11 cellular contexts compared by ENCODE assay signal in the genomic region with DNA sequence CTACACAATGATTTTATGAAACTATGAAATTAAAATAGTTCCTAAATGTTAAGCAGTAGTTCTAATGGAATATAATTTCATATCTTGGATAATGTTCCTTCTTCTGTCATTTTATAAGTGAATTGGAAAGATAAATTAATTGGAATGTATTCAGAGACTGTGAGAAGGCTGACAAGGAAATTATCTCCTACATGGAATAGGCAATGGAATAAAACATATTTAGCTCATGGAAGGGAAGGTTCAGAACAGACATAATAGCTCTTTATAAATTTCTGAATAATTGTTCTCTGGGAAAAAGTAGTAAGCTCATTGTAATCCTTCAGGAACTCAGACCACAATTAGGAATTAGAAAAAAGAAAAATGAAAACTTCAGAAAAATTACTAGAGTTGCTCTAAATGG.
"Had no signal": no experiment of that assay in that cellular context is flagged by ENCODE, and none has a peak within 500 bp of the region (broad histone marks: within the 10 kb centered on the region; RNA-seq: fewer than 3 reads in every experiment).

No MANE protein-coding gene starts in this region.

- H3K27ac Mint-ChIP-seq: GM23338, H9, HFFc6 had no signal

- FAIRE-seq: H1, H54 had no signal

- H3K9ac ChIP-seq: GM23248 had no signal

- H3K9me3 Mint-ChIP-seq: GM23338, H9 had no signal

- H3K4me3 ChIP-seq: GM23248, GM23338, HAP-1 had no signal

- H3K4me2 ChIP-seq: GM23338 had no signal

- H3K4me1 ChIP-seq: HAP-1 had no signal

- H3K36me3 ChIP-seq: HAP-1 had no signal

- DNase-seq: GM23248, GOT3, H7, H9, HCEC 1CT, HFFc6 had no signal

- H2AFZ ChIP-seq: GM23248, GM23338 had no signal

- H3K4me3 Mint-ChIP-seq: GM23338, H9, HFFc6 had no signal

- ATAC-seq: GM23338, HCT116 had no signal

- H3K27ac ChIP-seq: GM23248 had no signal

- H3K9me3 ChIP-seq: HAP-1 had no signal
